20 cellular contexts compared by ENCODE assay signal in the genomic region with DNA sequence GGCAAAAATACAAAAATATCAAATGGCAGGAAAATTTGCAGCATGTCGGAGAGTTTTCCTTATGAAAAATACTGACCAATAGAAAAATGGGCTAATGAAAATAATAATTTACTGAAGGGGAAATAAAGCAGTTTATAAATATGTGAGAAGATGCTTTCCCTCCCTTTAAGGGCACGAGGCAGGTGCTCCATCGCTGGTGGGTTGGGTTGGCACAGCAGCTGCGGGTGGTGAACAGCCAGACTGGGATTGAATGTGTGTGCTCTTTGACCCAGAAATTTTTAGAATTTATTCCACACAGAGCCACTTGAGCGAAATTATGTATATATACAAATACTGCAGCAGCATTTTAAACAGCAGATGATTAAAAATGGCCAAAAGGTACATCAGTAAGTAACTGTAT.
A peak's percentile ranks its signal among the peaks of the same experiment; 100 is the strongest.
DNase-seq lines count a peak whose midpoint lies in the region; ATAC-seq, FAIRE-seq and TF ChIP-seq lines count a peak whose summit lies in the region.
"Had no signal": no experiment of that assay in that cellular context is flagged by ENCODE, and none has a peak within 500 bp of the region (broad histone marks: within the 10 kb centered on the region; RNA-seq: fewer than 3 reads in every experiment).

No MANE protein-coding gene starts in this region.

- intact Hi-C loops in kidney (cut with DNase I) (no loop called here), sigmoid colon (cut with DNase I) (no loop called here)

- peaks cover 17 to 23% of the 10 kb centered on the region in 2 donors for H3K9me3 Mint-ChIP-seq in activated T-cell treated with anti-CD3 and anti-CD28 coated beads, Interleukin-2, amount 50 U/mL, for 72 hours
- H3K9me3 Mint-ChIP-seq in activated naive CD8-positive, alpha-beta T cell treated with anti-CD3 and anti-CD28 coated beads, Interleukin-2, amount 10 ng/mL, durations not matched to agents 7 days and 5 days = peaks cover 25% of the 10 kb centered on the region

- H3K4me1 ChIP-seq in kidney (ENCODE audit: control insufficient read depth in 1 of 2, insufficient read depth in 1 of 2, low read depth in 1 of 2, low read length in 2 of 2) (no peaks in the 10 kb centered on the region), sigmoid colon (no peaks in the 10 kb centered on the region)
- H3K4me1 ChIP-seq: A549, Caco-2 had no signal

- POLR2A ChIA-PET in activated naive CD8-positive, alpha-beta T cell treated with anti-CD3 and anti-CD28 coated beads, Interleukin-2, amount 10 ng/mL, durations not matched to agents 7 days and 5 days (lab: Charles Lee) = no interaction called here

- no peak for DNase-seq in activated T-cell treated with anti-CD3 and anti-CD28 coated beads, Interleukin-2, amount 50 U/mL, for 72 hours
- no peak for DNase-seq in activated T-cell treated with anti-CD3 and anti-CD28 coated beads for 4 hours
- DNase-seq in activated naive CD8-positive, alpha-beta T cell treated with anti-CD3 and anti-CD28 coated beads, Interleukin-2, amount 10 ng/mL, durations not matched to agents 7 days and 5 days = peak; percentile 2
- peak; percentile 20 for DNase-seq in kidney
- peak; percentile 19 for DNase-seq in sigmoid colon
- no peak for DNase-seq in NK-92 treated with Interleukin-12 subunit alpha and Interleukin-12 subunit beta, amount 100 ng/mL, for 24 hours (lab: John Stamatoyannopoulos, UW)
- no peak for DNase-seq in iPS-NIHi11 (ENCODE audit: low spot score)
- DNase-seq: AML-193; CD4-positive, alpha-beta T cell; H9 had no signal

- no peak for FAIRE-seq in kidney (lab: Jason Lieb, UNC)
- FAIRE-seq: A549, D721Med, G401.6, GM12891, GM19239, H1 had no signal

- H3K4me3 ChIP-seq in kidney (ENCODE audit: low read length in 2 of 2) (no peak overlapping the region), sigmoid colon (no peak overlapping the region)
- H3K4me3 ChIP-seq: A549 had no signal

- peak overlapping the region; percentile 45 for H3K27ac Mint-ChIP-seq in activated T-cell treated with anti-CD3 and anti-CD28 coated beads, Interleukin-2, amount 50 U/mL, for 72 hours
- no peak overlapping the region for H3K27ac Mint-ChIP-seq in activated naive CD8-positive, alpha-beta T cell treated with anti-CD3 and anti-CD28 coated beads, Interleukin-2, amount 10 ng/mL, durations not matched to agents 7 days and 5 days
- H3K27ac Mint-ChIP-seq: CD4-positive, alpha-beta T cell; H9 had no signal

- no peak for TF ChIP-seq EP300 in sigmoid colon (IDR thresholded peaks at IDR 0.05)

- no peak overlapping the region for H3K9ac ChIP-seq in kidney (ENCODE audit: low read length in 2 of 2)

- H3K27me3 ChIP-seq in sigmoid colon = no peaks in the 10 kb centered on the region

- H3K27me3 Mint-ChIP-seq in activated T-cell treated with anti-CD3 and anti-CD28 coated beads, Interleukin-2, amount 50 U/mL, for 72 hours (ENCODE audit: low read depth) = no peaks in the 10 kb centered on the region
- H3K27me3 Mint-ChIP-seq in activated naive CD8-positive, alpha-beta T cell treated with anti-CD3 and anti-CD28 coated beads, Interleukin-2, amount 10 ng/mL, durations not matched to agents 7 days and 5 days = no peaks in the 10 kb centered on the region
- H3K27me3 Mint-ChIP-seq: CD4-positive, alpha-beta T cell had no signal

- no peak for ATAC-seq in activated T-cell treated with anti-CD3 and anti-CD28 coated beads, Interleukin-2, amount 50 U/mL, for 72 hours (replicated peaks in 1 of 2)
- no peak for ATAC-seq in activated naive CD8-positive, alpha-beta T cell treated with anti-CD3 and anti-CD28 coated beads, Interleukin-2, amount 10 ng/mL, durations not matched to agents 7 days and 5 days (ENCODE audit: low read depth)
- ATAC-seq: A549 had no signal

- H3K36me3 Mint-ChIP-seq in activated T-cell treated with anti-CD3 and anti-CD28 coated beads, Interleukin-2, amount 50 U/mL, for 72 hours (ENCODE audit: insufficient read depth in 2 of 2) = peaks cover 37 to 53% of the 10 kb centered on the region in 2 donors
- peaks cover 53% of the 10 kb centered on the region for H3K36me3 Mint-ChIP-seq in activated naive CD8-positive, alpha-beta T cell treated with anti-CD3 and anti-CD28 coated beads, Interleukin-2, amount 10 ng/mL, durations not matched to agents 7 days and 5 days

- TF ChIP-seq CTCF in kidney (IDR thresholded peaks at IDR 0.05; ENCODE audit: borderline replicate concordance, extremely low read depth, insufficient read depth) (no peak), sigmoid colon (IDR thresholded peaks at IDR 0.05) (no peak)

- H3K36me3 ChIP-seq in kidney (ENCODE audit: control insufficient read depth in 1 of 2, insufficient read depth in 2 of 2, low read length in 2 of 2) (peaks cover 0 to 3% of the 10 kb centered on the region in 2 donors), sigmoid colon (peaks cover 0 to 20% (median 10%) of the 10 kb centered on the region in 4 donors)

- no peaks in the 10 kb centered on the region for H3K4me1 Mint-ChIP-seq in activated T-cell treated with anti-CD3 and anti-CD28 coated beads, Interleukin-2, amount 50 U/mL, for 72 hours (ENCODE audit: low read depth)
- no peaks in the 10 kb centered on the region for H3K4me1 Mint-ChIP-seq in activated naive CD8-positive, alpha-beta T cell treated with anti-CD3 and anti-CD28 coated beads, Interleukin-2, amount 10 ng/mL, durations not matched to agents 7 days and 5 days
- H3K4me1 Mint-ChIP-seq: H9 had no signal

- no peak overlapping the region for H3K4me3 Mint-ChIP-seq in activated T-cell treated with anti-CD3 and anti-CD28 coated beads, Interleukin-2, amount 50 U/mL, for 72 hours
- H3K4me3 Mint-ChIP-seq in activated naive CD8-positive, alpha-beta T cell treated with anti-CD3 and anti-CD28 coated beads, Interleukin-2, amount 10 ng/mL, durations not matched to agents 7 days and 5 days = no peak overlapping the region
- H3K4me3 Mint-ChIP-seq: CD4-positive, alpha-beta T cell; H9 had no signal

- no peak overlapping the region for H3K27ac ChIP-seq in kidney (ENCODE audit: low read depth in 2 of 2, low read length in 2 of 2)
- H3K27ac ChIP-seq in sigmoid colon = no peak overlapping the region
- H3K27ac ChIP-seq: 22Rv1, A549, C4-2B, HL-60 had no signal

- 97 to 98% methylated on average over 5 of the region's 5 CpGs for WGBS in sigmoid colon, 2 donors

- H3K9me3 ChIP-seq in kidney (ENCODE audit: control insufficient read depth in 1 of 2, low read length in 2 of 2) (peaks cover 9 to 25% of the 10 kb centered on the region in 2 donors), sigmoid colon (peaks cover 10 to 22% (median 17%) of the 10 kb centered on the region in 4 donors)

- no peak for TF ChIP-seq POLR2A in sigmoid colon (IDR thresholded peaks at IDR 0.05)

Comparison
In these comparisons a context has a peak if more than half of its experiments do, and no peak if none do; other contexts are left out.
1. DNase-seq: peak in activated naive CD8-positive, alpha-beta T cell treated with anti-CD3 and anti-CD28 coated beads, Interleukin-2, amount 10 ng/mL, durations not matched to agents 7 days and 5 days (single experiment), kidney (single experiment) and sigmoid colon (single experiment); none in activated T-cell treated with anti-CD3 and anti-CD28 coated beads, Interleukin-2, amount 50 U/mL, for 72 hours (0 of 2), activated T-cell treated with anti-CD3 and anti-CD28 coated beads for 4 hours (single experiment), NK-92 treated with Interleukin-12 subunit alpha and Interleukin-12 subunit beta, amount 100 ng/mL, for 24 hours (single experiment) and iPS-NIHi11 (single experiment).